8 cellular contexts compared by ENCODE assay signal in genomic region chr5:134436523-134437339, GRCh38. TPM values are rescaled to one million over a fixed set of nuclear protein-coding genes. Genes with fewer than 3 reads are reported as not detected.
DNase-seq lines count a peak whose midpoint lies in the region; ATAC-seq and TF ChIP-seq lines count a peak whose summit lies in the region.

No MANE protein-coding gene starts in this region.

- H3K18ac ChIP-seq in trophoblast cell (ENCODE audit: low read length), result no peak overlapping the region

- TF ChIP-seq CTCF in fibroblast of the aortic adventitia (IDR thresholded peaks at IDR 0.05; ENCODE audit: insufficient read depth, low read length), result no peak

- no peak overlapping the region for H3K4me2 ChIP-seq in trophoblast cell (ENCODE audit: low read length)

- H2BK5ac ChIP-seq in trophoblast cell (ENCODE audit: low read depth, low read length, poor library complexity), result no peak overlapping the region

- H2BK120ac ChIP-seq in trophoblast cell (ENCODE audit: insufficient read depth, low read length, poor library complexity), result no peak overlapping the region

- no peak overlapping the region for H3K14ac ChIP-seq in trophoblast cell (ENCODE audit: low read length)

- H3K36me3 ChIP-seq in trophoblast cell (ENCODE audit: control insufficient read depth in 1 of 2, insufficient read depth in 2 of 2, low read length in 2 of 2), result no peaks in the 10 kb centered on the region

- H3K79me2 ChIP-seq in trophoblast cell (ENCODE audit: control insufficient read depth, insufficient read depth, low read length, poor library complexity), result no peaks in the 10 kb centered on the region

- H3K79me1 ChIP-seq in trophoblast cell (ENCODE audit: low read length), result peaks cover 2% of the 10 kb centered on the region

- H3K36me3 Mint-ChIP-seq in activated T-cell treated with anti-CD3 and anti-CD28 coated beads, Interleukin-2, amount 50 U/mL, for 72 hours (ENCODE audit: insufficient read depth in 2 of 2), result no peaks in the 10 kb centered on the region

- H3K23ac ChIP-seq in trophoblast cell (ENCODE audit: low read length), result no peak overlapping the region

- H3K27me3 ChIP-seq in trophoblast cell (ENCODE audit: insufficient read depth, low read length), result no peaks in the 10 kb centered on the region

- H2BK12ac ChIP-seq in trophoblast cell (ENCODE audit: low read length), result no peak overlapping the region

- H2AK5ac ChIP-seq in trophoblast cell (ENCODE audit: low read length), result no peak overlapping the region

- no peak overlapping the region for H3K4me3 ChIP-seq in fibroblast of the aortic adventitia (ENCODE audit: low read depth, low read length)
- H3K4me3 ChIP-seq in trophoblast cell (ENCODE audit: low read depth, low read length), result no peak overlapping the region

- no peak overlapping the region for H3K27ac ChIP-seq in trophoblast cell (ENCODE audit: low read depth, low read length)

- H3K27me3 Mint-ChIP-seq in activated T-cell treated with anti-CD3 and anti-CD28 coated beads, Interleukin-2, amount 50 U/mL, for 72 hours (ENCODE audit: low read depth), result no peaks in the 10 kb centered on the region

- no peaks in the 10 kb centered on the region for H3K9me3 Mint-ChIP-seq in activated T-cell treated with anti-CD3 and anti-CD28 coated beads, Interleukin-2, amount 50 U/mL, for 72 hours

- peaks cover 3 to 8% of the 10 kb centered on the region in 2 experiments for H3K4me1 ChIP-seq in trophoblast cell (ENCODE audit: control insufficient read depth in 1 of 2, insufficient read depth in 2 of 2, low read length in 2 of 2)

- no peak overlapping the region for H4K91ac ChIP-seq in trophoblast cell (ENCODE audit: low read depth, low read length)

- whole genome bisulfite sequencing in trophoblast cell (ENCODE audit: extremely low coverage, insufficient coverage, insufficient read length), result no CpG with 5 or more reads among the region's 20 CpGs

- H3K9me3 ChIP-seq in trophoblast cell (ENCODE audit: insufficient read depth, low read depth, low read length), result peaks cover 2% of the 10 kb centered on the region

- peak overlapping the region; percentile 58 for H3K27ac Mint-ChIP-seq in activated T-cell treated with anti-CD3 and anti-CD28 coated beads, Interleukin-2, amount 50 U/mL, for 72 hours

- no peak overlapping the region for H4K12ac ChIP-seq in trophoblast cell (ENCODE audit: low read depth, low read length)

- H3K4ac ChIP-seq in trophoblast cell (ENCODE audit: low read depth, low read length), result no peak overlapping the region

- no peak overlapping the region for H4K8ac ChIP-seq in trophoblast cell (ENCODE audit: low read depth, low read length)

- ATAC-seq in GM18909 (IDR thresholded peaks at IDR 0.05; ENCODE audit: poor library complexity, unreplicated experiment) (peak; percentile 90), HG03139 (IDR thresholded peaks at IDR 0.05; ENCODE audit: unreplicated experiment) (peak; percentile 88)
- ATAC-seq in activated T-cell treated with anti-CD3 and anti-CD28 coated beads, Interleukin-2, amount 50 U/mL, for 72 hours (replicated peaks in 1 of 2), result peak; percentile 83 to 86

- H3K4me1 Mint-ChIP-seq in activated T-cell treated with anti-CD3 and anti-CD28 coated beads, Interleukin-2, amount 50 U/mL, for 72 hours (ENCODE audit: low read depth), result peaks cover 48% of the 10 kb centered on the region

- H3K9ac ChIP-seq in trophoblast cell (ENCODE audit: low read length), result no peak overlapping the region

- no peak overlapping the region for H2AFZ ChIP-seq in trophoblast cell (ENCODE audit: insufficient read depth, low read length, poor library complexity)

- DNase-seq in A172 (ENCODE audit: low spot score) (peak; percentile 95), NOMO-1 treated with DMSO at 0.1 percent for 48 hours (lab: John Stamatoyannopoulos, UW; ENCODE audit: unreplicated experiment) (peak; percentile 87), fibroblast of the aortic adventitia (ENCODE audit: low read depth) (peak; percentile 86), trophoblast cell (peak; percentile 67 to 82), ureter (ENCODE audit: low spot score) (peak; percentile 77)
- DNase-seq in activated T-cell treated with anti-CD3 and anti-CD28 coated beads, Interleukin-2, amount 50 U/mL, for 72 hours, result peak; percentile 75

- H3K4me3 Mint-ChIP-seq in activated T-cell treated with anti-CD3 and anti-CD28 coated beads, Interleukin-2, amount 50 U/mL, for 72 hours, result peak overlapping the region; percentile 64 to 65

RNA-seq across cellular contexts. Expression of gene CDKN2AIPNL, which starts 25.1 kb away (rescaled TPM):
- total RNA-seq in A172 (2014; rRNA removed; shearing (Covaris generic)), result 68.4 and 70.6 TPM in 2 replicates
- total RNA-seq in activated T-cell treated with anti-CD3 and anti-CD28 coated beads, Interleukin-2, amount 50 U/mL, for 72 hours, result 10 to 100 TPM; 24.6 to 25.8 TPM
- total RNA-seq in fibroblast of the aortic adventitia (ENCODE audit: low replicate concordance) (6.5 and 36.3 TPM in 2 replicates), ureter (23.5 TPM)
- polyA plus RNA-seq in trophoblast cell (2013), result 21.1 and 23.7 TPM in 2 replicates
